7 cellular contexts compared by ENCODE assay signal in the genomic region with DNA sequence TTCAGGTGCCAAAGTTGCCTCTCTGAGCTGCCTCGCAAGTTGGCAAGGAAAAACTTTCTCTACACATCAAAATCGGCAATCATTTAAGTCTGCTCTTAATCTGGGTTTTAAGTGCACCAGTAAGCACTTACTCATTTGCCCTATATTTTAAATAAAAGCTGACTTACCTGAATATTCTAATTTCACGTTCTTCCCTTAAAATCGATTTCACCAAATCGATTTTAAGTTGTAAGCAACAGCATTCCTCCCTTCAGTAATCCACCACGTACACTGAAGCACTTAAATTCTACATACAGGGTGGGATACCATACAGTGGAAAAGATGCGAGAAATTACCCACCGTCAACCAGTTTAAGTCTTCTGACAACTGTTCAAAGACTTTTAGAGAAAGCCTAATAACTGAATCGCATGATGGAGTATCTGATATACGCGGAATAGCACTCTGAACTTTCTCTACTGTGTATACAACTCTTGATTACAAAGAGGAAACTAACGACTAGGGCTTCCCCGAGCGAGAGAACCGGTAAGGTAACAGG. TPM values are rescaled to one million over a fixed set of nuclear protein-coding genes. Genes with fewer than 3 reads are reported as not detected.
A peak's percentile ranks its signal among the peaks of the same experiment; 100 is the strongest.
DNase-seq lines count a peak whose midpoint lies in the region; ATAC-seq lines count a peak whose summit lies in the region.

No MANE protein-coding gene starts in this region.

- ATAC-seq in HG03196 (IDR thresholded peaks at IDR 0.05; ENCODE audit: unreplicated experiment): peak; percentile 1
- no peak for ATAC-seq in activated T-helper 17 cell treated with anti-CD3 and anti-CD28 coated beads, Interleukin-2, amount 50 U/mL, for 72 hours (replicated peaks)
- ATAC-seq in HG03039 (IDR thresholded peaks at IDR 0.05; ENCODE audit: unreplicated experiment): no peak

- H3K27me3 ChIP-seq in stomach smooth muscle (ENCODE audit: control insufficient read depth in 1 of 2, insufficient read depth in 2 of 2, low read length in 2 of 2): no peaks in the 10 kb centered on the region

- no peaks in the 10 kb centered on the region for H3K36me3 ChIP-seq in stomach smooth muscle (ENCODE audit: control insufficient read depth in 2 of 2, insufficient read depth in 2 of 2, low read length in 2 of 2)

- peak overlapping the region; percentile 94 to 95 for H3K4me3 ChIP-seq in stomach smooth muscle (ENCODE audit: low read length in 2 of 2)

- H3K4me1 Mint-ChIP-seq in activated T-helper 17 cell treated with anti-CD3 and anti-CD28 coated beads, Interleukin-2, amount 50 U/mL, for 72 hours: peaks cover 12% of the 10 kb centered on the region
- peaks cover 22 to 29% of the 10 kb centered on the region in 2 donors for H3K4me1 Mint-ChIP-seq in immature natural killer cell

- no peak overlapping the region for H3K4me3 Mint-ChIP-seq in activated T-helper 17 cell treated with anti-CD3 and anti-CD28 coated beads, Interleukin-2, amount 50 U/mL, for 72 hours
- H3K4me3 Mint-ChIP-seq in immature natural killer cell: peak overlapping the region; percentile 88 to 96 (median 94)

- peak overlapping the region; percentile 91 for H3K27ac Mint-ChIP-seq in activated T-helper 17 cell treated with anti-CD3 and anti-CD28 coated beads, Interleukin-2, amount 50 U/mL, for 72 hours
- peak overlapping the region in 4 of 6 donors; percentile 95 to 98 (median 97) for H3K27ac Mint-ChIP-seq in immature natural killer cell

- no peaks in the 10 kb centered on the region for H3K27me3 Mint-ChIP-seq in activated T-helper 17 cell treated with anti-CD3 and anti-CD28 coated beads, Interleukin-2, amount 50 U/mL, for 72 hours
- H3K27me3 Mint-ChIP-seq in immature natural killer cell (ENCODE audit: low read depth in 3 of 3): peaks cover 14 to 28% (median 24%) of the 10 kb centered on the region in 3 donors

- H3K9me3 ChIP-seq in stomach smooth muscle (ENCODE audit: control insufficient read depth in 2 of 2, low read length in 2 of 2): no peaks in the 10 kb centered on the region

- no peaks in the 10 kb centered on the region for H3K9me3 Mint-ChIP-seq in activated T-helper 17 cell treated with anti-CD3 and anti-CD28 coated beads, Interleukin-2, amount 50 U/mL, for 72 hours
- no peaks in the 10 kb centered on the region for H3K9me3 Mint-ChIP-seq in immature natural killer cell

- peak overlapping the region; percentile 91 for H3K27ac ChIP-seq in stomach smooth muscle (ENCODE audit: low read length)

- DNase-seq in immature natural killer cell (no peak), anterior cingulate cortex (lab: John Stamatoyannopoulos, UW) (no peak), NCI-H1092 (lab: John Stamatoyannopoulos, UW) (no peak)

- H3K4me1 ChIP-seq in stomach smooth muscle (ENCODE audit: control insufficient read depth, insufficient read depth, low read length): peaks cover 7% of the 10 kb centered on the region

- H3K9ac ChIP-seq in stomach smooth muscle (ENCODE audit: low read length in 2 of 2): peak overlapping the region; percentile 84 to 91

- H3K36me3 Mint-ChIP-seq in activated T-helper 17 cell treated with anti-CD3 and anti-CD28 coated beads, Interleukin-2, amount 50 U/mL, for 72 hours (ENCODE audit: low read depth): peaks cover 29% of the 10 kb centered on the region
- peaks cover 0 to 5% (median 0%) of the 10 kb centered on the region in 3 donors for H3K36me3 Mint-ChIP-seq in immature natural killer cell

RNA-seq across cellular contexts. Expression of gene PPP3R1, which starts 1.6 kb away (rescaled TPM):
- total RNA-seq in activated T-helper 17 cell treated with anti-CD3 and anti-CD28 coated beads, Interleukin-2, amount 50 U/mL, for 72 hours: 10 to 100 TPM; 54.1 to 70.0 TPM
- 1 to 10 TPM; 7.1 to 7.4 (median 7.1) TPM for polyA plus RNA-seq in immature natural killer cell
